1 cellular context compared by ENCODE assay signal in genomic region chr2:219571311-219572236, GRCh38.
TF ChIP-seq lines count a peak whose summit lies in the region.

Gene OBSL1, minus strand, starts transcription at chr2:219571539. Its CDS starts 307 bp downstream, at chr2:219571232.

TF ChIP-seq in HepG2, 621 proteins besides CTCF, POLR2A, EP300 and RAD21 (continued from another document and continues in another):
- TF ChIP-seq, protein P1, sequence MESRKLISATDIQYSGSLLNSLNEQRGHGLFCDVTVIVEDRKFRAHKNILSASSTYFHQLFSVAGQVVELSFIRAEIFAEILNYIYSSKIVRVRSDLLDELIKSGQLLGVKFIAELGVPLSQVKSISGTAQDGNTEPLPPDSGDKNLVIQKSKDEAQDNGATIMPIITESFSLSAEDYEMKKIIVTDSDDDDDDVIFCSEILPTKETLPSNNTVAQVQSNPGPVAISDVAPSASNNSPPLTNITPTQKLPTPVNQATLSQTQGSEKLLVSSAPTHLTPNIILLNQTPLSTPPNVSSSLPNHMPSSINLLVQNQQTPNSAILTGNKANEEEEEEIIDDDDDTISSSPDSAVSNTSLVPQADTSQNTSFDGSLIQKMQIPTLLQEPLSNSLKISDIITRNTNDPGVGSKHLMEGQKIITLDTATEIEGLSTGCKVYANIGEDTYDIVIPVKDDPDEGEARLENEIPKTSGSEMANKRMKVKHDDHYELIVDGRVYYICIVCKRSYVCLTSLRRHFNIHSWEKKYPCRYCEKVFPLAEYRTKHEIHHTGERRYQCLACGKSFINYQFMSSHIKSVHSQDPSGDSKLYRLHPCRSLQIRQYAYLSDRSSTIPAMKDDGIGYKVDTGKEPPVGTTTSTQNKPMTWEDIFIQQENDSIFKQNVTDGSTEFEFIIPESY (CRISPR knock-in tag; IDR thresholded peaks at IDR 0.05), result 0 out of 2 replicates have a peak, but pooled peaks have one; percentile 4
- TF ChIP-seq, protein P2, sequence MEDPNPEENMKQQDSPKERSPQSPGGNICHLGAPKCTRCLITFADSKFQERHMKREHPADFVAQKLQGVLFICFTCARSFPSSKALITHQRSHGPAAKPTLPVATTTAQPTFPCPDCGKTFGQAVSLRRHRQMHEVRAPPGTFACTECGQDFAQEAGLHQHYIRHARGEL (CRISPR knock-in tag; IDR thresholded peaks at IDR 0.05), result no peak
- TF ChIP-seq ZFP1 (CRISPR knock-in tag; IDR thresholded peaks at IDR 0.05) (no peak), SYNCRIP (IDR thresholded peaks at IDR 0.05; ENCODE audit: insufficient read depth, low read depth, low read length) (no peak), HDAC6 (IDR thresholded peaks at IDR 0.05; ENCODE audit: low read depth, low read length) (no peak), PHF21A (CRISPR knock-in tag; IDR thresholded peaks at IDR 0.05) (peak; percentile 99), CBFB (CRISPR knock-in tag; IDR thresholded peaks at IDR 0.05) (peak; percentile 30; the same call in 1 of the 2 replicates), ZNF609 (CRISPR knock-in tag; IDR thresholded peaks at IDR 0.05; ENCODE audit: borderline replicate concordance) (peak; percentile 69), TOPORS (CRISPR knock-in tag; IDR thresholded peaks at IDR 0.05) (peak; percentile 68; the same call in 1 of the 2 replicates), KLF15 (CRISPR knock-in tag; IDR thresholded peaks at IDR 0.05; ENCODE audit: borderline replicate concordance) (peak; percentile 32; the same call in 1 of the 2 replicates), ARID2 (CRISPR knock-in tag; IDR thresholded peaks at IDR 0.05; ENCODE audit: borderline replicate concordance) (no peak), ZSCAN20 (CRISPR knock-in tag; IDR thresholded peaks at IDR 0.05; ENCODE audit: borderline replicate concordance) (no peak), ZNF337 (CRISPR knock-in tag; IDR thresholded peaks at IDR 0.05; ENCODE audit: borderline replicate concordance, low read depth) (peak; percentile 60; the same call in 1 of the 2 replicates), ZNF12 (CRISPR knock-in tag; IDR thresholded peaks at IDR 0.05) (no peak), ARID5B (CRISPR knock-in tag; IDR thresholded peaks at IDR 0.05) (peak; percentile 52; the same call in 1 of the 2 replicates), POGZ (CRISPR knock-in tag; IDR thresholded peaks at IDR 0.05) (peak; percentile 56; the same call in 1 of the 2 replicates), ZNF780A (CRISPR knock-in tag; IDR thresholded peaks at IDR 0.05) (peak; percentile 88; the same call in 1 of the 2 replicates), ZNF747 (CRISPR knock-in tag; IDR thresholded peaks at IDR 0.05; ENCODE audit: borderline replicate concordance) (peak; percentile 81), TBX3 (IDR thresholded peaks at IDR 0.05; ENCODE audit: borderline replicate concordance) (peak; percentile 88), NFIC (IDR thresholded peaks at IDR 0.05; ENCODE audit: low read length) (no peak), SMYD3 (CRISPR knock-in tag; IDR thresholded peaks at IDR 0.05) (peak; percentile 75), ZNF331 (CRISPR knock-in tag; IDR thresholded peaks at IDR 0.05) (0 out of 2 replicates have a peak, but pooled peaks have one; percentile 56), KDM5B (CRISPR knock-in tag; IDR thresholded peaks at IDR 0.05; ENCODE audit: borderline replicate concordance) (peak; percentile 66), ZIK1 (CRISPR knock-in tag; IDR thresholded peaks at IDR 0.05; ENCODE audit: borderline replicate concordance, low read depth) (no peak), PHB2 (IDR thresholded peaks at IDR 0.05; ENCODE audit: partially characterized antibody) (no peak), ZNF138 (CRISPR knock-in tag; IDR thresholded peaks at IDR 0.05; ENCODE audit: low read depth) (0 out of 2 replicates have a peak, but pooled peaks have one; percentile 64), DDIT3 (CRISPR knock-in tag; IDR thresholded peaks at IDR 0.05) (no peak), SNAPC2 (CRISPR knock-in tag; IDR thresholded peaks at IDR 0.05) (no peak), TBP (CRISPR knock-in tag; IDR thresholded peaks at IDR 0.05) (no peak), E2F2 (CRISPR knock-in tag; IDR thresholded peaks at IDR 0.05; ENCODE audit: borderline replicate concordance) (no peak), SETDB1 (CRISPR knock-in tag; IDR thresholded peaks at IDR 0.05; ENCODE audit: borderline replicate concordance) (no peak), MLX (CRISPR knock-in tag; IDR thresholded peaks at IDR 0.05) (no peak), RELA (CRISPR knock-in tag; IDR thresholded peaks at IDR 0.05) (no peak), ATF1 (CRISPR knock-in tag; IDR thresholded peaks at IDR 0.05) (peak; percentile 74), KLF16 (CRISPR knock-in tag; IDR thresholded peaks at IDR 0.05) (no peak; a peak in 1 of 4 replicates), ZNF274 (CRISPR knock-in tag; IDR thresholded peaks at IDR 0.05) (peak; percentile 42; the same call in 1 of the 2 replicates), ZNF317 (CRISPR knock-in tag; IDR thresholded peaks at IDR 0.05) (peak; percentile 73; the same call in 1 of the 2 replicates), ZKSCAN1 (IDR thresholded peaks at IDR 0.05; ENCODE audit: low read length) (no peak), ELF3 (CRISPR knock-in tag; IDR thresholded peaks at IDR 0.05) (peak; percentile 72)
- TF ChIP-seq, protein P3, sequence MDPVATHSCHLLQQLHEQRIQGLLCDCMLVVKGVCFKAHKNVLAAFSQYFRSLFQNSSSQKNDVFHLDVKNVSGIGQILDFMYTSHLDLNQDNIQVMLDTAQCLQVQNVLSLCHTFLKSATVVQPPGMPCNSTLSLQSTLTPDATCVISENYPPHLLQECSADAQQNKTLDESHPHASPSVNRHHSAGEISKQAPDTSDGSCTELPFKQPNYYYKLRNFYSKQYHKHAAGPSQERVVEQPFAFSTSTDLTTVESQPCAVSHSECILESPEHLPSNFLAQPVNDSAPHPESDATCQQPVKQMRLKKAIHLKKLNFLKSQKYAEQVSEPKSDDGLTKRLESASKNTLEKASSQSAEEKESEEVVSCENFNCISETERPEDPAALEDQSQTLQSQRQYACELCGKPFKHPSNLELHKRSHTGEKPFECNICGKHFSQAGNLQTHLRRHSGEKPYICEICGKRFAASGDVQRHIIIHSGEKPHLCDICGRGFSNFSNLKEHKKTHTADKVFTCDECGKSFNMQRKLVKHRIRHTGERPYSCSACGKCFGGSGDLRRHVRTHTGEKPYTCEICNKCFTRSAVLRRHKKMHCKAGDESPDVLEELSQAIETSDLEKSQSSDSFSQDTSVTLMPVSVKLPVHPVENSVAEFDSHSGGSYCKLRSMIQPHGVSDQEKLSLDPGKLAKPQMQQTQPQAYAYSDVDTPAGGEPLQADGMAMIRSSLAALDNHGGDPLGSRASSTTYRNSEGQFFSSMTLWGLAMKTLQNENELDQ (CRISPR knock-in tag; IDR thresholded peaks at IDR 0.05; ENCODE audit: borderline replicate concordance), result no peak
- TF ChIP-seq, protein P4, sequence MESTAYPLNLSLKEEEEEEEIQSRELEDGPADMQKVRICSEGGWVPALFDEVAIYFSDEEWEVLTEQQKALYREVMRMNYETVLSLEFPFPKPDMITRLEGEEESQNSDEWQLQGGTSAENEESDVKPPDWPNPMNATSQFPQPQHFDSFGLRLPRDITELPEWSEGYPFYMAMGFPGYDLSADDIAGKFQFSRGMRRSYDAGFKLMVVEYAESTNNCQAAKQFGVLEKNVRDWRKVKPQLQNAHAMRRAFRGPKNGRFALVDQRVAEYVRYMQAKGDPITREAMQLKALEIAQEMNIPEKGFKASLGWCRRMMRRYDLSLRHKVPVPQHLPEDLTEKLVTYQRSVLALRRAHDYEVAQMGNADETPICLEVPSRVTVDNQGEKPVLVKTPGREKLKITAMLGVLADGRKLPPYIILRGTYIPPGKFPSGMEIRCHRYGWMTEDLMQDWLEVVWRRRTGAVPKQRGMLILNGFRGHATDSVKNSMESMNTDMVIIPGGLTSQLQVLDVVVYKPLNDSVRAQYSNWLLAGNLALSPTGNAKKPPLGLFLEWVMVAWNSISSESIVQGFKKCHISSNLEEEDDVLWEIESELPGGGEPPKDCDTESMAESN (CRISPR knock-in tag; conservative IDR thresholded peaks at IDR 0.05), result no peak; the same call in 1 of the 2 replicates
- TF ChIP-seq, protein P5, sequence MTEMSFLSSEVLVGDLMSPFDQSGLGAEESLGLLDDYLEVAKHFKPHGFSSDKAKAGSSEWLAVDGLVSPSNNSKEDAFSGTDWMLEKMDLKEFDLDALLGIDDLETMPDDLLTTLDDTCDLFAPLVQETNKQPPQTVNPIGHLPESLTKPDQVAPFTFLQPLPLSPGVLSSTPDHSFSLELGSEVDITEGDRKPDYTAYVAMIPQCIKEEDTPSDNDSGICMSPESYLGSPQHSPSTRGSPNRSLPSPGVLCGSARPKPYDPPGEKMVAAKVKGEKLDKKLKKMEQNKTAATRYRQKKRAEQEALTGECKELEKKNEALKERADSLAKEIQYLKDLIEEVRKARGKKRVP (CRISPR knock-in tag; IDR thresholded peaks at IDR 0.05), result peak in 1 of 2 experiments; percentile 84; a peak in 2 of 4 replicates
- TF ChIP-seq, protein P6, sequence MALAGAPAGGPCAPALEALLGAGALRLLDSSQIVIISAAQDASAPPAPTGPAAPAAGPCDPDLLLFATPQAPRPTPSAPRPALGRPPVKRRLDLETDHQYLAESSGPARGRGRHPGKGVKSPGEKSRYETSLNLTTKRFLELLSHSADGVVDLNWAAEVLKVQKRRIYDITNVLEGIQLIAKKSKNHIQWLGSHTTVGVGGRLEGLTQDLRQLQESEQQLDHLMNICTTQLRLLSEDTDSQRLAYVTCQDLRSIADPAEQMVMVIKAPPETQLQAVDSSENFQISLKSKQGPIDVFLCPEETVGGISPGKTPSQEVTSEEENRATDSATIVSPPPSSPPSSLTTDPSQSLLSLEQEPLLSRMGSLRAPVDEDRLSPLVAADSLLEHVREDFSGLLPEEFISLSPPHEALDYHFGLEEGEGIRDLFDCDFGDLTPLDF (CRISPR knock-in tag; IDR thresholded peaks at IDR 0.05), result no peak
